In the genomic region with DNA sequence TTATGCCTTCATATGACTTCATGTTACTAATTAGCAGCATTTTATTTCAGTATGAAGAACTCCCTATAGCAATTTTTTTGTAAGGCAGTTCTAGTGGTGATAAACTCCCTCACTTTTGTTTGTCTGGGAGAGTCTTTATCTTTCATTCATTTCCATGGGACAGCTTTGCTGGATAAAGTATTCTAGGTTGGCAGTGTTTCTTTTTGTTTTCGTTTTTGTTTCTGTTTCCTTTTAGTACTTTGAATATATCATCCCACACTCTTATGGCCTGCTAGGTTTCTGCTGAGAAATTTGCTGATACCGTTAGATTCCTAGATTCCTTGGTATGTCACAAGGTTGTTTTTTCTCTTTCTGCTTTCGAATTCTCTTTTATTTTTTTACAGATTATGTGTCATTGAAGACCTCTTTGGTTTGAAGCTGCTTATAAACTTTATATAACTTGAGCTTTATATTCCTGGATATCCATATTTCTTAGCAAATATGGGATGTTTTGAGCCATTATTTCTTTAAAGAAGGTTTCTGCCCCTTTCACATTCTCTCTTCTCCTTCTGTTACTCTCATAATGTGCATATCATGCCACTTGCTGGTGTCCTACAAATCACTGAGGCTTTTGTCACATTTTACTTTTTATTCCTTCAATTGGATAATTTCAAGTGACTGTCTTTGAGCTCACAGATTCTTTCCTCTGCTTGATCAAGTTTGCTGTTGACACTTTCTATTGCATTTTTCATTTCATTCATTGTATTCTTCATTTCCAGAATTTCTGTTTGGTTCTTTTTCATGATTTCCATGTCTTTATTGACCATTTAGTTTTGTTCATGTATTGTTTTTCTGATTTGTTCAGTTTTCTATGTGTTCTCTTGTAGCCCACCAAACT, we compare ENCODE assay signal across 17 cellular contexts. TPM values are rescaled to one million over a fixed set of nuclear protein-coding genes. Genes with fewer than 3 reads are reported as not detected.
DNase-seq lines count a peak whose midpoint lies in the region; ATAC-seq, FAIRE-seq and TF ChIP-seq lines count a peak whose summit lies in the region.
"Had no signal": no experiment of that assay in that cellular context is flagged by ENCODE, and none has a peak within 500 bp of the region (broad histone marks: within the 10 kb centered on the region; RNA-seq: fewer than 3 reads in every experiment).

No MANE protein-coding gene starts in this region.

- H2AFZ ChIP-seq in HepG2 (ENCODE audit: low read length) = no peak overlapping the region
- H2AFZ ChIP-seq in keratinocyte (ENCODE audit: control insufficient read depth, low read length) = no peak overlapping the region

- H3K4me1 ChIP-seq in HepG2 (ENCODE audit: insufficient read depth, low read length) (no peaks in the 10 kb centered on the region), right lobe of liver (peaks cover 0 to 2% (median under 1%) of the 10 kb centered on the region in 4 donors), keratinocyte (ENCODE audit: control insufficient read depth, extremely low read depth, insufficient read depth, low read length) (peaks cover 2% of the 10 kb centered on the region), upper lobe of left lung (peaks cover 0 to 5% (median under 1%) of the 10 kb centered on the region in 4 donors)
- H3K4me1 ChIP-seq: BLaER1 had no signal

- TF ChIP-seq POLR2A in HepG2 (IDR thresholded peaks at IDR 0.05; ENCODE audit: insufficient read depth in 1 of 2, low read depth in 2 of 2, low read length in 2 of 2) = no peak
- no peak for TF ChIP-seq POLR2A in right lobe of liver (IDR thresholded peaks at IDR 0.05)
- no peak for TF ChIP-seq POLR2A in upper lobe of left lung (IDR thresholded peaks at IDR 0.05)

- FAIRE-seq in HepG2 (lab: Jason Lieb, UNC) = no peak
- peak; percentile 36 for FAIRE-seq in keratinocyte (lab: Jason Lieb, UNC)

- H3K27ac ChIP-seq in HepG2 (ENCODE audit: extremely low read length, insufficient read depth, low read length) (no peak overlapping the region), right lobe of liver (no peak overlapping the region), keratinocyte (ENCODE audit: control insufficient read depth, insufficient read depth, low read length) (no peak overlapping the region), upper lobe of left lung (no peak overlapping the region)
- H3K27ac ChIP-seq: 22Rv1, BLaER1 had no signal

- intact Hi-C loops in HepG2 (cut with micrococcal nuclease; ENCODE audit: unreplicated experiment) = no loop called here
- intact Hi-C loops in right lobe of liver (cut with DNase I) = no loop called here

- H3K9ac ChIP-seq in HepG2 (ENCODE audit: insufficient read depth, low read depth, low read length) (no peak overlapping the region), keratinocyte (ENCODE audit: control insufficient read depth, extremely low read depth, insufficient read depth, low read length) (no peak overlapping the region)
- H3K9ac ChIP-seq: BLaER1 had no signal

- peaks cover 33% of the 10 kb centered on the region for H3K9me3 Mint-ChIP-seq in stimulated activated effector memory CD8-positive, alpha-beta T cell treated with anti-CD3 and anti-CD28 coated beads, Interleukin-12 subunit alpha, Interleukin-12 subunit beta, amount 100 ng/mL, for 72 hours

- TF ChIP-seq CTCF in HepG2 (CRISPR knock-in tag; IDR thresholded peaks at IDR 0.05) (no peak), right lobe of liver (IDR thresholded peaks at IDR 0.05) (no peak), keratinocyte (optimal IDR thresholded peaks at IDR 0.05 in 1 of 3, IDR thresholded peaks at IDR 0.05 in 1 of 3, conservative IDR thresholded peaks at IDR 0.05 in 1 of 3; ENCODE audit: extremely low read depth in 1 of 3, insufficient read depth in 2 of 3, low read length in 3 of 3) (no peak), upper lobe of left lung (IDR thresholded peaks at IDR 0.05) (no peak)

- TF ChIP-seq EP300 in HepG2 (IDR thresholded peaks at IDR 0.05; ENCODE audit: low read depth in 2 of 2, low read length in 2 of 2) (no peak), HepG2 (CRISPR knock-in tag; IDR thresholded peaks at IDR 0.05; ENCODE audit: borderline replicate concordance) (no peak), upper lobe of left lung (IDR thresholded peaks at IDR 0.05) (no peak)

- H3K4me3 ChIP-seq in HepG2 (replicated peaks in 1 of 3; ENCODE audit: insufficient read depth in 1 of 3, low read depth in 2 of 3, low read length in 3 of 3) (no peak overlapping the region), right lobe of liver (no peak overlapping the region), keratinocyte (ENCODE audit: control insufficient read depth in 2 of 3, extremely low read depth in 1 of 3, insufficient read depth in 2 of 3, low read depth in 1 of 3, low read length in 3 of 3) (no peak overlapping the region), upper lobe of left lung (no peak overlapping the region)
- H3K4me3 ChIP-seq: BLaER1 had no signal

- no peaks in the 10 kb centered on the region for H3K36me3 ChIP-seq in HepG2 (replicated peaks in 1 of 2; ENCODE audit: control insufficient read depth in 1 of 2, insufficient read depth in 2 of 2, low read length in 2 of 2)
- H3K36me3 ChIP-seq in right lobe of liver = no peaks in the 10 kb centered on the region
- no peaks in the 10 kb centered on the region for H3K36me3 ChIP-seq in keratinocyte (ENCODE audit: control insufficient read depth in 2 of 2, extremely low read depth in 1 of 2, insufficient read depth in 2 of 2, low read length in 2 of 2)
- H3K36me3 ChIP-seq in upper lobe of left lung = no peaks in the 10 kb centered on the region
- H3K36me3 ChIP-seq: BLaER1 had no signal

- peaks cover 7% of the 10 kb centered on the region for H3K4me1 Mint-ChIP-seq in stimulated activated effector memory CD8-positive, alpha-beta T cell treated with anti-CD3 and anti-CD28 coated beads, Interleukin-12 subunit alpha, Interleukin-12 subunit beta, amount 100 ng/mL, for 72 hours

- WGBS in HepG2 (ENCODE audit: low lambda C conversion rate) = 21% methylated on average over 3 of the region's 3 CpGs
- 57% methylated on average over 3 of the region's 3 CpGs for WGBS in right lobe of liver (ENCODE audit: insufficient coverage, low coverage, low lambda C conversion rate, missing lambda C conversion rate)
- WGBS in upper lobe of left lung, 2 donors = 62 to 85% methylated on average over 3 of the region's 3 CpGs

- H3K27ac Mint-ChIP-seq in stimulated activated effector memory CD8-positive, alpha-beta T cell treated with anti-CD3 and anti-CD28 coated beads, Interleukin-12 subunit alpha, Interleukin-12 subunit beta, amount 100 ng/mL, for 72 hours = peak overlapping the region; percentile 4
- H3K27ac Mint-ChIP-seq: H9, HFFc6 had no signal

- CTCF ChIA-PET in HepG2 (lab: Yijun Ruan, JAX; ENCODE audit: low intra/inter-chr PET ratio, low total read pairs) = no interaction called here

- DNase-seq in HepG2 (ENCODE audit: low spot score) (no peak), right lobe of liver (no peak), SK-MEL-5 (ENCODE audit: low read depth, low spot score) (peak; percentile 11), keratinocyte (ENCODE audit: low read depth, low spot score) (no peak), T-helper 1 cell (no peak), NOMO-1 treated with dmso at 0.1 percent for 144 hours (lab: John Stamatoyannopoulos, UW; ENCODE audit: unreplicated experiment) (no peak), upper lobe of left lung (no peak)
- DNase-seq in stimulated activated effector memory CD8-positive, alpha-beta T cell treated with anti-CD3 and anti-CD28 coated beads, Interleukin-12 subunit alpha, Interleukin-12 subunit beta, amount 100 ng/mL, for 72 hours (ENCODE audit: low spot score in 2 of 2) = no peak
- DNase-seq: AML-193, DMS53, GF-D8, GOT3, H9, HFFc6, IMR-90 had no signal

- ATAC-seq in HepG2 = no peak
- no peak for ATAC-seq in right lobe of liver
- no peak for ATAC-seq in stimulated activated effector memory CD8-positive, alpha-beta T cell treated with anti-CD3 and anti-CD28 coated beads, Interleukin-12 subunit alpha, Interleukin-12 subunit beta, amount 100 ng/mL, for 72 hours
- no peak for ATAC-seq in upper lobe of left lung (ENCODE audit: low FRiP score in 2 of 2)

- no peaks in the 10 kb centered on the region for H3K36me3 Mint-ChIP-seq in stimulated activated effector memory CD8-positive, alpha-beta T cell treated with anti-CD3 and anti-CD28 coated beads, Interleukin-12 subunit alpha, Interleukin-12 subunit beta, amount 100 ng/mL, for 72 hours

- H4K20me1 ChIP-seq in HepG2 (ENCODE audit: insufficient read depth, low read length) = no peaks in the 10 kb centered on the region
- H4K20me1 ChIP-seq in keratinocyte (ENCODE audit: control insufficient read depth, extremely low read depth, insufficient read depth, low read length) = no peaks in the 10 kb centered on the region
- H4K20me1 ChIP-seq: BLaER1 had no signal

- no peak for TF ChIP-seq RAD21 in HepG2 (CRISPR knock-in tag; IDR thresholded peaks at IDR 0.05)

- H3K4me2 ChIP-seq in HepG2 (ENCODE audit: low read depth, low read length) (no peak overlapping the region), keratinocyte (ENCODE audit: control insufficient read depth, extremely low read depth, insufficient read depth, low read depth, low read length) (no peak overlapping the region)
- H3K4me2 ChIP-seq: BLaER1 had no signal

- H3K79me2 ChIP-seq in HepG2 (ENCODE audit: insufficient read depth, low read length) (no peaks in the 10 kb centered on the region), keratinocyte (ENCODE audit: control insufficient read depth, insufficient read depth, low read length) (no peaks in the 10 kb centered on the region)

- peaks cover 46% of the 10 kb centered on the region for H3K9me3 ChIP-seq in HepG2 (ENCODE audit: low read length)
- peaks cover 0 to 17% (median 2%) of the 10 kb centered on the region in 4 donors for H3K9me3 ChIP-seq in right lobe of liver
- peaks cover 3% of the 10 kb centered on the region for H3K9me3 ChIP-seq in keratinocyte (ENCODE audit: control insufficient read depth, low read depth, low read length)
- H3K9me3 ChIP-seq in upper lobe of left lung = peaks cover 10 to 32% (median 22%) of the 10 kb centered on the region in 4 donors

- H3K4me3 Mint-ChIP-seq in stimulated activated effector memory CD8-positive, alpha-beta T cell treated with anti-CD3 and anti-CD28 coated beads, Interleukin-12 subunit alpha, Interleukin-12 subunit beta, amount 100 ng/mL, for 72 hours = no peak overlapping the region
- H3K4me3 Mint-ChIP-seq: H9, HFFc6 had no signal

- dilution Hi-C loops in keratinocyte (cut with MboI; ENCODE audit: extremely low pct_ligation_motif_present, low sequenced_read_pairs) = no loop called here

- in situ Hi-C loops in HepG2 (cut with HindIII; ENCODE audit: extremely low pct_ligation_motif_present, low pct_unique_long_range_greater_than_20kb) = no loop called here
- in situ Hi-C loops in SK-MEL-5 (cut with HindIII; ENCODE audit: low pct_unique_long_range_greater_than_20kb, low sequenced_read_pairs) = no loop called here

- H3K9me1 ChIP-seq in keratinocyte (ENCODE audit: control insufficient read depth, extremely low read depth, insufficient read depth, low read length) = no peaks in the 10 kb centered on the region

- POLR2A ChIA-PET in HepG2 (lab: Yijun Ruan, JAX) = no interaction called here

- BruUV-seq in HepG2 (replicated peaks; lab: Mats Ljungman, UMichigan) = no TSS peak

- H3K27me3 ChIP-seq in HepG2 (ENCODE audit: control insufficient read depth in 1 of 2, insufficient read depth in 2 of 2, low read length in 2 of 2) (no peaks in the 10 kb centered on the region), right lobe of liver (no peaks in the 10 kb centered on the region), keratinocyte (ENCODE audit: control insufficient read depth, extremely low read depth, insufficient read depth, low read length) (no peaks in the 10 kb centered on the region), upper lobe of left lung (no peaks in the 10 kb centered on the region)
- H3K27me3 ChIP-seq: BLaER1 had no signal

RNA-seq across cellular contexts. Expression of a gene that starts 28.9 kb away (rescaled TPM):
- total RNA-seq in HepG2 (2016; rRNA removed; fragmentation: Illumina TruSeq; extraction: Trizol) = 31.3 and 34.1 TPM in 2 replicates
- total RNA-seq in HepG2 (2016; cell fraction: cytosol; rRNA removed; fragmentation: Illumina TruSeq; extraction: Trizol; ENCODE audit: low read depth) = 1.7 and 3.1 TPM in 2 replicates
- 30.9 and 33.5 TPM in 2 replicates for total RNA-seq in HepG2 (2016; cell fraction: insoluble cytoplasmic fraction; rRNA removed; fragmentation: Illumina TruSeq; extraction: Trizol)
- 6.5 and 7.0 TPM in 2 replicates for total RNA-seq in HepG2 (2016; cell fraction: membrane; rRNA removed; fragmentation: Illumina TruSeq; extraction: Trizol)
- total RNA-seq in HepG2 (2016; cell fraction: nucleus; rRNA removed; fragmentation: Illumina TruSeq; extraction: Trizol) = 32.0 and 45.9 TPM in 2 replicates
- 9.0 and 10.0 TPM in 2 replicates for polyA plus RNA-seq in HepG2 (2011; rRNA removed)
- polyA plus RNA-seq in HepG2 (2011; cell fraction: cytosol; rRNA removed) = 3.4 and 7.6 TPM in 2 replicates
- polyA plus RNA-seq in HepG2 (2011; cell fraction: nucleus; rRNA removed) = 17.2 and 19.0 TPM in 2 replicates
- polyA plus RNA-seq in HepG2 (2012) = 19.9 and 20.0 TPM in 2 replicates
- 0.34 and 0.38 TPM in 2 replicates for polyA plus RNA-seq in HepG2 (2016; cell fraction: cytosol; fragmentation: Illumina TruSeq; extraction: Trizol; ENCODE audit: low read depth)
- polyA plus RNA-seq in HepG2 (2016; cell fraction: insoluble cytoplasmic fraction; fragmentation: Illumina TruSeq; extraction: Trizol; ENCODE audit: low read depth) = 12.0 and 12.5 TPM in 2 replicates
- 1.6 and 1.8 TPM in 2 replicates for polyA plus RNA-seq in HepG2 (2016; cell fraction: membrane; fragmentation: Illumina TruSeq; extraction: Trizol; ENCODE audit: low read depth)
- polyA plus RNA-seq in HepG2 (2016; cell fraction: nucleus; fragmentation: Illumina TruSeq; extraction: Trizol; ENCODE audit: insufficient read depth, low read depth) = 19.2 and 22.4 TPM in 2 replicates
- 8.4 and 12.3 TPM in 2 replicates for polyA minus RNA-seq in HepG2 (2011; rRNA and poly(A)+ RNA removed; ENCODE audit: low replicate concordance)
- polyA minus RNA-seq in HepG2 (2011; cell fraction: cytosol; rRNA and poly(A)+ RNA removed) = 26.4 and 26.5 TPM in 2 replicates
- polyA minus RNA-seq in HepG2 (2011; cell fraction: nucleus; rRNA and poly(A)+ RNA removed) = 147 and 166 TPM in 2 replicates
- total RNA-seq in right lobe of liver = 10 to 100 TPM; 31.2 to 67.9 (median 41.0) TPM
- 96.1 and 106 TPM in 2 replicates for total RNA-seq in SK-MEL-5 (2014; rRNA removed; shearing (Covaris generic))
- 36.4 and 51.7 TPM in 2 replicates for polyA plus RNA-seq in SK-MEL-5 (2015; cell fraction: cytosol; rRNA removed)
- polyA plus RNA-seq in SK-MEL-5 (2015; cell fraction: nucleus; rRNA removed) = 44.8 and 76.3 TPM in 2 replicates
- 7.7 to 19.4 TPM (median 13.4 TPM) in 3 replicates for polyA plus RNA-seq in keratinocyte
- polyA plus RNA-seq in keratinocyte (2011; ENCODE audit: low read depth) = 21.0 TPM
- 10.3 and 22.8 TPM in 2 replicates for polyA plus RNA-seq in keratinocyte (2011; cell fraction: cytosol; rRNA removed)
- polyA plus RNA-seq in keratinocyte (2011; cell fraction: nucleus; rRNA removed) = 32.8 and 37.0 TPM in 2 replicates
- polyA plus RNA-seq in keratinocyte (2012; ENCODE audit: low replicate concordance) = 22.8 and 26.4 TPM in 2 replicates
- polyA minus RNA-seq in keratinocyte = 13.9 to 50.5 TPM (median 20.1 TPM) in 3 replicates
- polyA minus RNA-seq in keratinocyte (2011; cell fraction: cytosol; rRNA and poly(A)+ RNA removed) = 22.3 TPM
- 41.2 and 94.2 TPM in 2 replicates for polyA minus RNA-seq in keratinocyte (2011; cell fraction: nucleus; rRNA and poly(A)+ RNA removed)
- 100 to 1,000 TPM in 3 of 6 donors, 10 to 100 TPM in 3; 68.8 to 236 (median 95.6) TPM for total RNA-seq in upper lobe of left lung
